Comparison of ENCODE assay signal across 2 cellular contexts in the genomic region with DNA sequence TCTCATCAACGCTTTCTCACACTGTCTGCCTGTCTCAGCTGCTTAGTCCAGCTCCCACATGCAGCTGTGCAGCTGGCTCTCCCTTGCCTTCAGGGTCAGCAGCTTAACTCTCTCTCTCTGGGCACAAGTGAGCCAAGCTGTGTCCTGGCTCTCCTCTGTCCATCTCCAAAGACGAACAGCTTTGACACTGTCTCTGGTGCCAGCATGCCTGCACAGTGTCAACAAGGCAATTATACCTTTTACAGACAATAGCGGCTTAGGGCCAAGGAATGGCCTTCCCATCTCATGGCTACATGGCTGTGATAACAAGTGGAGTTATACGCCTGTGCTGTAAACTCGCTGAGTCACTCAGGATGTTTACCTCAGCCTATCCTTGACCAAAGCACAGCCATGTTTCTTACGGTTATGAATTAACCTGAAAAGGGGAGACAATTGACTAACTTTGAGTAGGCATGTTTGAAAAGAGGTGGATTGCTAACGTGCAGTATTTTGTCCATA.
TF ChIP-seq lines count a peak whose summit lies in the region.

No MANE protein-coding gene starts in this region.

TF ChIP-seq in A549, 52 proteins besides CTCF, POLR2A, EP300 and RAD21 (continued from another document):
- TF ChIP-seq ZNF302 (CRISPR knock-in tag; IDR thresholded peaks at IDR 0.05) (peak; percentile 76; the same call in 1 of the 2 replicates), NFE2L2 (conservative IDR thresholded peaks at IDR 0.05; ENCODE audit: low read length) (no peak), BHLHE40 (IDR thresholded peaks at IDR 0.05; ENCODE audit: low read depth, low read length) (no peak), NPAS2 (CRISPR knock-in tag; IDR thresholded peaks at IDR 0.05; ENCODE audit: borderline replicate concordance) (peak; percentile 8; the same call in 1 of the 2 replicates), RNF2 (IDR thresholded peaks at IDR 0.05; ENCODE audit: borderline replicate concordance, low read depth) (no peak), SREBF2 (IDR thresholded peaks at IDR 0.05) (no peak), MAFK (IDR thresholded peaks at IDR 0.05; ENCODE audit: partially characterized antibody) (peak; percentile 39), RCOR1 (IDR thresholded peaks at IDR 0.05; ENCODE audit: low read depth, low read length) (no peak), JUN (IDR thresholded peaks at IDR 0.05) (no peak), RARB (CRISPR knock-in tag; IDR thresholded peaks at IDR 0.05) (no peak), ZFP36 (IDR thresholded peaks at IDR 0.05; ENCODE audit: borderline replicate concordance, partially characterized antibody) (no peak), EHF (CRISPR knock-in tag; IDR thresholded peaks at IDR 0.05) (peak; percentile 42; the same call in 1 of the 2 replicates), FOXS1 (CRISPR knock-in tag; IDR thresholded peaks at IDR 0.05) (0 out of 2 replicates have a peak, but pooled peaks have one; percentile 58)
- TF ChIP-seq, protein P1, sequence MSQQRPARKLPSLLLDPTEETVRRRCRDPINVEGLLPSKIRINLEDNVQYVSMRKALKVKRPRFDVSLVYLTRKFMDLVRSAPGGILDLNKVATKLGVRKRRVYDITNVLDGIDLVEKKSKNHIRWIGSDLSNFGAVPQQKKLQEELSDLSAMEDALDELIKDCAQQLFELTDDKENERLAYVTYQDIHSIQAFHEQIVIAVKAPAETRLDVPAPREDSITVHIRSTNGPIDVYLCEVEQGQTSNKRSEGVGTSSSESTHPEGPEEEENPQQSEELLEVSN (IDR thresholded peaks at IDR 0.05; ENCODE audit: borderline replicate concordance, low read depth) = no peak
- TF ChIP-seq, protein P2, sequence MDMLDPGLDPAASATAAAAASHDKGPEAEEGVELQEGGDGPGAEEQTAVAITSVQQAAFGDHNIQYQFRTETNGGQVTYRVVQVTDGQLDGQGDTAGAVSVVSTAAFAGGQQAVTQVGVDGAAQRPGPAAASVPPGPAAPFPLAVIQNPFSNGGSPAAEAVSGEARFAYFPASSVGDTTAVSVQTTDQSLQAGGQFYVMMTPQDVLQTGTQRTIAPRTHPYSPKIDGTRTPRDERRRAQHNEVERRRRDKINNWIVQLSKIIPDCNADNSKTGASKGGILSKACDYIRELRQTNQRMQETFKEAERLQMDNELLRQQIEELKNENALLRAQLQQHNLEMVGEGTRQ (IDR thresholded peaks at IDR 0.05) = no peak
- TF ChIP-seq, protein P3, sequence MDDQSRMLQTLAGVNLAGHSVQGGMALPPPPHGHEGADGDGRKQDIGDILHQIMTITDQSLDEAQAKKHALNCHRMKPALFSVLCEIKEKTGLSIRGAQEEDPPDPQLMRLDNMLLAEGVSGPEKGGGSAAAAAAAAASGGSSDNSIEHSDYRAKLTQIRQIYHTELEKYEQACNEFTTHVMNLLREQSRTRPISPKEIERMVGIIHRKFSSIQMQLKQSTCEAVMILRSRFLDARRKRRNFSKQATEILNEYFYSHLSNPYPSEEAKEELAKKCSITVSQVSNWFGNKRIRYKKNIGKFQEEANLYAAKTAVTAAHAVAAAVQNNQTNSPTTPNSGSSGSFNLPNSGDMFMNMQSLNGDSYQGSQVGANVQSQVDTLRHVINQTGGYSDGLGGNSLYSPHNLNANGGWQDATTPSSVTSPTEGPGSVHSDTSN (IDR thresholded peaks at IDR 0.05) = no peak
- TF ChIP-seq, protein P4, sequence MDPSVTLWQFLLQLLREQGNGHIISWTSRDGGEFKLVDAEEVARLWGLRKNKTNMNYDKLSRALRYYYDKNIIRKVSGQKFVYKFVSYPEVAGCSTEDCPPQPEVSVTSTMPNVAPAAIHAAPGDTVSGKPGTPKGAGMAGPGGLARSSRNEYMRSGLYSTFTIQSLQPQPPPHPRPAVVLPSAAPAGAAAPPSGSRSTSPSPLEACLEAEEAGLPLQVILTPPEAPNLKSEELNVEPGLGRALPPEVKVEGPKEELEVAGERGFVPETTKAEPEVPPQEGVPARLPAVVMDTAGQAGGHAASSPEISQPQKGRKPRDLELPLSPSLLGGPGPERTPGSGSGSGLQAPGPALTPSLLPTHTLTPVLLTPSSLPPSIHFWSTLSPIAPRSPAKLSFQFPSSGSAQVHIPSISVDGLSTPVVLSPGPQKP (IDR thresholded peaks at IDR 0.05; ENCODE audit: low read depth, low read length) = no peak

TF ChIP-seq in GM23338, 12 proteins besides CTCF, POLR2A, EP300 and RAD21 (continued from another document):
- TF ChIP-seq ZNF114 (CRISPR knock-in tag; IDR thresholded peaks at IDR 0.05) (no peak), EZH2phosphoT487 (IDR thresholded peaks at IDR 0.05; ENCODE audit: unreplicated experiment) (no peak)
- TF ChIP-seq, protein P5, sequence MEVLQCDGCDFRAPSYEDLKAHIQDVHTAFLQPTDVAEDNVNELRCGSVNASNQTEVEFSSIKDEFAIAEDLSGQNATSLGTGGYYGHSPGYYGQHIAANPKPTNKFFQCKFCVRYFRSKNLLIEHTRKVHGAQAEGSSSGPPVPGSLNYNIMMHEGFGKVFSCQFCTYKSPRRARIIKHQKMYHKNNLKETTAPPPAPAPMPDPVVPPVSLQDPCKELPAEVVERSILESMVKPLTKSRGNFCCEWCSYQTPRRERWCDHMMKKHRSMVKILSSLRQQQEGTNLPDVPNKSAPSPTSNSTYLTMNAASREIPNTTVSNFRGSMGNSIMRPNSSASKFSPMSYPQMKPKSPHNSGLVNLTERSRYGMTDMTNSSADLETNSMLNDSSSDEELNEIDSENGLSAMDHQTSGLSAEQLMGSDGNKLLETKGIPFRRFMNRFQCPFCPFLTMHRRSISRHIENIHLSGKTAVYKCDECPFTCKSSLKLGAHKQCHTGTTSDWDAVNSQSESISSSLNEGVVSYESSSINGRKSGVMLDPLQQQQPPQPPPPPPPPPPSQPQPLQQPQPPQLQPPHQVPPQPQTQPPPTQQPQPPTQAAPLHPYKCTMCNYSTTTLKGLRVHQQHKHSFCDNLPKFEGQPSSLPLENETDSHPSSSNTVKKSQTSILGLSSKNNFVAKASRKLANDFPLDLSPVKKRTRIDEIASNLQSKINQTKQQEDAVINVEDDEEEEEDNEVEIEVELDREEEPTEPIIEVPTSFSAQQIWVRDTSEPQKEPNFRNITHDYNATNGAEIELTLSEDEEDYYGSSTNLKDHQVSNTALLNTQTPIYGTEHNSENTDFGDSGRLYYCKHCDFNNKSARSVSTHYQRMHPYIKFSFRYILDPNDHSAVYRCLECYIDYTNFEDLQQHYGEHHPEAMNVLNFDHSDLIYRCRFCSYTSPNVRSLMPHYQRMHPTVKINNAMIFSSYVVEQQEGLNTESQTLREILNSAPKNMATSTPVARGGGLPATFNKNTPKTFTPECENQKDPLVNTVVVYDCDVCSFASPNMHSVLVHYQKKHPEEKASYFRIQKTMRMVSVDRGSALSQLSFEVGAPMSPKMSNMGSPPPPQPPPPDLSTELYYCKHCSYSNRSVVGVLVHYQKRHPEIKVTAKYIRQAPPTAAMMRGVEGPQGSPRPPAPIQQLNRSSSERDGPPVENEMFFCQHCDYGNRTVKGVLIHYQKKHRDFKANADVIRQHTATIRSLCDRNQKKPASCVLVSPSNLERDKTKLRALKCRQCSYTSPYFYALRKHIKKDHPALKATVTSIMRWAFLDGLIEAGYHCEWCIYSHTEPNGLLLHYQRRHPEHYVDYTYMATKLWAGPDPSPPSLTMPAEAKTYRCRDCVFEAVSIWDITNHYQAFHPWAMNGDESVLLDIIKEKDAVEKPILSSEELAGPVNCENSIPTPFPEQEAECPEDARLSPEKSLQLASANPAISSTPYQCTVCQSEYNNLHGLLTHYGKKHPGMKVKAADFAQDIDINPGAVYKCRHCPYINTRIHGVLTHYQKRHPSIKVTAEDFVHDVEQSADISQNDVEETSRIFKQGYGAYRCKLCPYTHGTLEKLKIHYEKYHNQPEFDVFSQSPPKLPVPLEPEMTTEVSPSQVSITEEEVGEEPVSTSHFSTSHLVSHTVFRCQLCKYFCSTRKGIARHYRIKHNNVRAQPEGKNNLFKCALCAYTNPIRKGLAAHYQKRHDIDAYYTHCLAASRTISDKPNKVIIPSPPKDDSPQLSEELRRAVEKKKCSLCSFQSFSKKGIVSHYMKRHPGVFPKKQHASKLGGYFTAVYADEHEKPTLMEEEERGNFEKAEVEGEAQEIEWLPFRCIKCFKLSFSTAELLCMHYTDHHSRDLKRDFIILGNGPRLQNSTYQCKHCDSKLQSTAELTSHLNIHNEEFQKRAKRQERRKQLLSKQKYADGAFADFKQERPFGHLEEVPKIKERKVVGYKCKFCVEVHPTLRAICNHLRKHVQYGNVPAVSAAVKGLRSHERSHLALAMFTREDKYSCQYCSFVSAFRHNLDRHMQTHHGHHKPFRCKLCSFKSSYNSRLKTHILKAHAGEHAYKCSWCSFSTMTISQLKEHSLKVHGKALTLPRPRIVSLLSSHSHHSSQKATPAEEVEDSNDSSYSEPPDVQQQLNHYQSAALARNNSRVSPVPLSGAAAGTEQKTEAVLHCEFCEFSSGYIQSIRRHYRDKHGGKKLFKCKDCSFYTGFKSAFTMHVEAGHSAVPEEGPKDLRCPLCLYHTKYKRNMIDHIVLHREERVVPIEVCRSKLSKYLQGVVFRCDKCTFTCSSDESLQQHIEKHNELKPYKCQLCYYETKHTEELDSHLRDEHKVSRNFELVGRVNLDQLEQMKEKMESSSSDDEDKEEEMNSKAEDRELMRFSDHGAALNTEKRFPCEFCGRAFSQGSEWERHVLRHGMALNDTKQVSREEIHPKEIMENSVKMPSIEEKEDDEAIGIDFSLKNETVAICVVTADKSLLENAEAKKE (CRISPR knock-in tag; IDR thresholded peaks at IDR 0.05) = no peak
- TF ChIP-seq, protein P6, sequence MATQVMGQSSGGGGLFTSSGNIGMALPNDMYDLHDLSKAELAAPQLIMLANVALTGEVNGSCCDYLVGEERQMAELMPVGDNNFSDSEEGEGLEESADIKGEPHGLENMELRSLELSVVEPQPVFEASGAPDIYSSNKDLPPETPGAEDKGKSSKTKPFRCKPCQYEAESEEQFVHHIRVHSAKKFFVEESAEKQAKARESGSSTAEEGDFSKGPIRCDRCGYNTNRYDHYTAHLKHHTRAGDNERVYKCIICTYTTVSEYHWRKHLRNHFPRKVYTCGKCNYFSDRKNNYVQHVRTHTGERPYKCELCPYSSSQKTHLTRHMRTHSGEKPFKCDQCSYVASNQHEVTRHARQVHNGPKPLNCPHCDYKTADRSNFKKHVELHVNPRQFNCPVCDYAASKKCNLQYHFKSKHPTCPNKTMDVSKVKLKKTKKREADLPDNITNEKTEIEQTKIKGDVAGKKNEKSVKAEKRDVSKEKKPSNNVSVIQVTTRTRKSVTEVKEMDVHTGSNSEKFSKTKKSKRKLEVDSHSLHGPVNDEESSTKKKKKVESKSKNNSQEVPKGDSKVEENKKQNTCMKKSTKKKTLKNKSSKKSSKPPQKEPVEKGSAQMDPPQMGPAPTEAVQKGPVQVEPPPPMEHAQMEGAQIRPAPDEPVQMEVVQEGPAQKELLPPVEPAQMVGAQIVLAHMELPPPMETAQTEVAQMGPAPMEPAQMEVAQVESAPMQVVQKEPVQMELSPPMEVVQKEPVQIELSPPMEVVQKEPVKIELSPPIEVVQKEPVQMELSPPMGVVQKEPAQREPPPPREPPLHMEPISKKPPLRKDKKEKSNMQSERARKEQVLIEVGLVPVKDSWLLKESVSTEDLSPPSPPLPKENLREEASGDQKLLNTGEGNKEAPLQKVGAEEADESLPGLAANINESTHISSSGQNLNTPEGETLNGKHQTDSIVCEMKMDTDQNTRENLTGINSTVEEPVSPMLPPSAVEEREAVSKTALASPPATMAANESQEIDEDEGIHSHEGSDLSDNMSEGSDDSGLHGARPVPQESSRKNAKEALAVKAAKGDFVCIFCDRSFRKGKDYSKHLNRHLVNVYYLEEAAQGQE (IDR thresholded peaks at IDR 0.05; ENCODE audit: unreplicated experiment) = no peak
